1 cellular context compared by ENCODE assay signal in the genomic region with DNA sequence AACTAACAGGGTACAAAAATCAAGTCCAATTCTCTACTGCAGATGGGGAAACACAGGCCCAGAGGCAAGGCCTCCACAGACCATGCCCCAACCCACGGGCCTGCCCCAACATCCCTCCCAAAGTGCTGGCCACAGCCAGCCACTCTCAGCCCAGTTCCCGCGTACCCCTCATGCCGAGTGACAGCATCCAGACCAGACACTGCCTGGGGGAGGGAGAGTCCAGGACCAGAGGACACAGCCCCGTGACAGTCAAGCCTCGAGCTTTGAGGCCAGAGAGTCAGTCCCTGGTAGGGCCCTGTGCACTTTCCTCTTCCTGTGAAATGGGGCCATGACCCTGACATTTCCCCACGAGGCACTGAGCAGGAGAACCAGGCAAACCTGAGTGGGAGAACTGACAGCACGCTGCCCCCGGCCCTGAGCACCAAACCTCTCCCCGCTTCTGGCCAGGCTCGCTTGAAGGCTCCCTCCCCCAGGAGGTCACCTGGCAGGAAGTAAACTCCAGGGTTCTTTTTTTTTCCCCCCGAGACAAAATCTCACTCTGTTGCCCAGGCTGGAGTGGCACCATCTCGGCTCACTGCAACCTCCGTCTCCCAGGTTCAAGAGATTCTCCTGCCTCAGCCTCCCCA.
TF ChIP-seq lines count a peak whose summit lies in the region.

No MANE protein-coding gene starts in this region.

TF ChIP-seq in WTC11, 78 proteins besides CTCF, POLR2A, EP300 and RAD21 (continued from another document):
- TF ChIP-seq E2F5 (CRISPR knock-in tag; IDR thresholded peaks at IDR 0.05), result no peak
